ENCODE assay signal across 1 cellular context in genomic region chr17:66016231-66016630, GRCh38.
TF ChIP-seq lines count a peak whose summit lies in the region.

No MANE protein-coding gene starts in this region.

TF ChIP-seq in A549, 52 proteins besides CTCF, POLR2A, EP300 and RAD21 (continued from another document):
- TF ChIP-seq HMGXB4 (CRISPR knock-in tag; IDR thresholded peaks at IDR 0.05; ENCODE audit: borderline replicate concordance) = no peak
- no peak for TF ChIP-seq CBX2 (IDR thresholded peaks at IDR 0.05; ENCODE audit: borderline replicate concordance, low read depth)
- TF ChIP-seq NR3C1 (IDR thresholded peaks at IDR 0.05) = no peak
- TF ChIP-seq ZNF302 (CRISPR knock-in tag; IDR thresholded peaks at IDR 0.05) = no peak
- TF ChIP-seq CEBPB (IDR thresholded peaks at IDR 0.05) = no peak
- TF ChIP-seq NFE2L2 (conservative IDR thresholded peaks at IDR 0.05; ENCODE audit: low read length) = no peak
- no peak for TF ChIP-seq PHF8 (IDR thresholded peaks at IDR 0.05; ENCODE audit: borderline replicate concordance, low read depth)
- no peak for TF ChIP-seq SMC3 (IDR thresholded peaks at IDR 0.05)
- no peak for TF ChIP-seq NPAS2 (CRISPR knock-in tag; IDR thresholded peaks at IDR 0.05; ENCODE audit: borderline replicate concordance)
- TF ChIP-seq ELK1 (IDR thresholded peaks at IDR 0.05; ENCODE audit: low read depth, low read length) = no peak
- no peak for TF ChIP-seq EHF (CRISPR knock-in tag; IDR thresholded peaks at IDR 0.05)
- TF ChIP-seq JUN (IDR thresholded peaks at IDR 0.05) = no peak
- TF ChIP-seq KDM1A (IDR thresholded peaks at IDR 0.05; ENCODE audit: low read depth) = no peak
